In genomic region chr11:66288866-66289547, GRCh38 we compare ENCODE assay signal across 8 cellular contexts. TPM values are rescaled to one million over a fixed set of nuclear protein-coding genes. Genes with fewer than 3 reads are reported as not detected.
A peak's percentile ranks its signal among the peaks of the same experiment; 100 is the strongest.
DNase-seq lines count a peak whose midpoint lies in the region; ATAC-seq, FAIRE-seq and TF ChIP-seq lines count a peak whose summit lies in the region.

Gene YIF1A (minus strand): TSS chr11:66289143. CDS start chr11:66288985, 158 bp downstream.

- CTCF ChIA-PET in AG04449 (lab: Yijun Ruan, JAX) = interaction anchor here (0.7 to 10.6 kb wide), 15 partner anchors 9 to 150 kb away, joined by 3 to 109 read pairs (median 5); partner anchors contain the start of genes RAB1B and RIN1

- ATAC-seq in GM18907 (IDR thresholded peaks at IDR 0.05; ENCODE audit: unreplicated experiment) (peak; percentile 87), HG03159 (IDR thresholded peaks at IDR 0.05; ENCODE audit: unreplicated experiment) (peak; percentile 89)

- TF ChIP-seq CTCF in AG04449 (IDR thresholded peaks at IDR 0.05; ENCODE audit: insufficient read depth, low read length, missing control alignments) (no peak), WI38 (IDR thresholded peaks at IDR 0.05; ENCODE audit: low read depth, low read length) (no peak), bronchial epithelial cell (IDR thresholded peaks at IDR 0.05; ENCODE audit: insufficient read depth, low read length, severe bottlenecking) (no peak)

- H3K4me3 ChIP-seq in AG04449 (ENCODE audit: low read depth, low read length) (peak within 1 kb of the TSS; percentile 82), WI38 (ENCODE audit: low read depth, low read length) (peak within 1 kb of the TSS; percentile 91), bronchial epithelial cell (ENCODE audit: low read depth, low read length) (peak within 1 kb of the TSS; percentile 66), iPS-20b (ENCODE audit: low read length) (peak within 1 kb of the TSS; percentile 96), skin epidermis (peak within 1 kb of the TSS; percentile 77 to 99 (median 86))

- DNase-seq in AG04449 (ENCODE audit: low read depth, low spot score) (peak; percentile 98), NCI-H2227 treated with DMSO at 0.1 percent for 48 hours (lab: John Stamatoyannopoulos, UW) (peak; percentile 99), bronchial epithelial cell (ENCODE audit: low read depth) (peak; percentile 99)

- H3K36me3 ChIP-seq in bronchial epithelial cell (ENCODE audit: control insufficient read depth, insufficient read depth, low read length) (peaks cover 16% of the 10 kb centered on the region), iPS-20b (ENCODE audit: insufficient read depth, low read depth, low read length) (peaks cover 4% of the 10 kb centered on the region; the same call in 1 of the 2 replicates)

- H3K27me3 ChIP-seq in bronchial epithelial cell (ENCODE audit: control insufficient read depth, insufficient read depth, low read length) (peaks cover 9% of the 10 kb centered on the region), iPS-20b (ENCODE audit: insufficient read depth, low read length) (peaks cover 44% of the 10 kb centered on the region)

- H3K4me1 ChIP-seq in iPS-20b (ENCODE audit: insufficient read depth, low read length) = peaks cover 4% of the 10 kb centered on the region; the same call in 1 of the 2 replicates

- peak within 1 kb of the TSS; percentile 36 for H3K27ac ChIP-seq in iPS-20b (ENCODE audit: low read length)
- peak within 1 kb of the TSS; percentile 43 to 98 (median 94) for H3K27ac ChIP-seq in skin epidermis

- no peaks in the 10 kb centered on the region for H3K9me3 ChIP-seq in iPS-20b (ENCODE audit: insufficient read depth, low read depth, low read length)

- H3K9ac ChIP-seq in iPS-20b (ENCODE audit: low read depth, low read length) = peak within 1 kb of the TSS; percentile 93

- POLR2A ChIA-PET in AG04449 (lab: Yijun Ruan, JAX) = interaction anchor here (0.6 to 2.9 kb wide), 15 partner anchors 9 to 1030 kb away, joined by 3 to 24 read pairs (median 5); partner anchors contain the start of genes CD248, RAB1B and RIN1

- FAIRE-seq in bronchial epithelial cell (lab: Jason Lieb, UNC) = peak; percentile 97

RNA-seq across cellular contexts. Expression of gene YIF1A, which starts in this region (rescaled TPM):
- total RNA-seq in bronchial epithelial cell = 231 and 294 TPM in 2 replicates

Comparison
In these comparisons a context has a peak if more than half of its experiments do, and no peak if none do; other contexts are left out.
1. Peak in every context shown above with its lines: DNase-seq, ATAC-seq, H3K4me3 ChIP-seq and H3K27ac ChIP-seq.